8 cellular contexts compared by ENCODE assay signal in the genomic region with DNA sequence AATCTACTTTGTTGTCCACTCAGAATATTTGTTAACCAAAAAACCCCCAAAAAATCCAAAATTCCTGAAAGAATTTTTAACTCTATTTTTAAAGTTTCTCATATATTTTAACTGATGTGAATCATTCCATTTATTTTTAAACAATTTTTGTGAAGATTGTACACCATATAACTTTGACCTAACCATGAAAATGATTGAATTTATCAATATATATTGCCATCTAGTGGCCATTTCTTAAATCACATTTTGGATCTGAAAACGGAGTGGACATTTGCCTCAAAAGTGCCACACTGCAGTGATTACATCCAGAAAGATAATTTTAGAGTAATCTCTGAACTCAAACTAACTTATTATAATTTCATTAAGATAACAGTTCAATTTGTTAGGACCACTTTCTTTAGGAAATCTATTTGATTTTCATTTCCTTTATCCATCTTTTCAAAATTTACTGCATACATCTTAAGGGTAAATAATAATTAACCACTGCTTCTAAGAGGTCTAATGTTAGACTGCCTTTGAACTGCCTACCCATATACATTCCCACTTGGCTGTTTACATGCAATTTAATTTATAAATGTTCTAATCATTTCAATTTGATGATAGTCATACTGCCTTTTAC.
DNase-seq lines count a peak whose midpoint lies in the region; ATAC-seq and TF ChIP-seq lines count a peak whose summit lies in the region.

No MANE protein-coding gene starts in this region.

- TF ChIP-seq CTCF in fibroblast of the aortic adventitia (IDR thresholded peaks at IDR 0.05; ENCODE audit: insufficient read depth, low read length): peak; percentile 39

- no peak overlapping the region for H3K27ac Mint-ChIP-seq in stimulated activated naive B cell treated with anti-CD40 and anti-IgM and Interleukin-4, amounts not matched to agents 10 μg/mL and 1 μg/mL and 100 μg/mL, for 72 hours

- no peak overlapping the region for H3K4me3 ChIP-seq in fibroblast of the aortic adventitia (ENCODE audit: low read depth, low read length)

- no peaks in the 10 kb centered on the region for H3K36me3 Mint-ChIP-seq in stimulated activated naive B cell treated with anti-CD40 and anti-IgM and Interleukin-4, amounts not matched to agents 10 μg/mL and 1 μg/mL and 100 μg/mL, for 72 hours

- no peak overlapping the region for H3K4me3 Mint-ChIP-seq in stimulated activated naive B cell treated with anti-CD40 and anti-IgM and Interleukin-4, amounts not matched to agents 10 μg/mL and 1 μg/mL and 100 μg/mL, for 72 hours

- DNase-seq in AG20443 (ENCODE audit: low spot score) (peak; percentile 18), HT-29 (ENCODE audit: low spot score) (peak; percentile 61), RPMI7951 (ENCODE audit: low read depth) (peak; percentile 21), fibroblast of the aortic adventitia (ENCODE audit: low read depth) (peak; percentile 43), superior temporal gyrus (ENCODE audit: extremely low spot score) (peak; percentile 90)
- no peak for DNase-seq in stimulated activated naive B cell treated with anti-CD40 and anti-IgM and Interleukin-4, amounts not matched to agents 10 μg/mL and 1 μg/mL and 100 μg/mL, for 72 hours
- no peak for DNase-seq in stimulated activated CD4-positive, alpha-beta T cell treated with anti-CD3 and anti-CD28 coated beads, Interleukin-4, amount 100 ng/mL, for 24 hours

- H3K27me3 Mint-ChIP-seq in stimulated activated naive B cell treated with anti-CD40 and anti-IgM and Interleukin-4, amounts not matched to agents 10 μg/mL and 1 μg/mL and 100 μg/mL, for 72 hours: no peaks in the 10 kb centered on the region

- no peaks in the 10 kb centered on the region for H3K9me3 Mint-ChIP-seq in stimulated activated naive B cell treated with anti-CD40 and anti-IgM and Interleukin-4, amounts not matched to agents 10 μg/mL and 1 μg/mL and 100 μg/mL, for 72 hours

- ATAC-seq in GM18870 (IDR thresholded peaks at IDR 0.05; ENCODE audit: unreplicated experiment): peak; percentile 83
- ATAC-seq in stimulated activated naive B cell treated with anti-CD40 and anti-IgM and Interleukin-4, amounts not matched to agents 10 μg/mL and 1 μg/mL and 100 μg/mL, for 72 hours (replicated peaks): no peak

- H3K4me1 Mint-ChIP-seq in stimulated activated naive B cell treated with anti-CD40 and anti-IgM and Interleukin-4, amounts not matched to agents 10 μg/mL and 1 μg/mL and 100 μg/mL, for 72 hours: no peaks in the 10 kb centered on the region

Comparison
In these comparisons a context has a peak if more than half of its experiments do, and no peak if none do; other contexts are left out.
1. DNase-seq: peak in AG20443 (single experiment), HT-29 (single experiment), RPMI7951 (single experiment), fibroblast of the aortic adventitia (single experiment) and superior temporal gyrus (single experiment); none in stimulated activated naive B cell treated with anti-CD40 and anti-IgM and Interleukin-4, amounts not matched to agents 10 μg/mL and 1 μg/mL and 100 μg/mL, for 72 hours (single experiment) and stimulated activated CD4-positive, alpha-beta T cell treated with anti-CD3 and anti-CD28 coated beads, Interleukin-4, amount 100 ng/mL, for 24 hours (single experiment).